In genomic region chr13:18998389-18998788, GRCh38 we compare ENCODE assay signal across 28 cellular contexts.
"Had no signal": no experiment of that assay in that cellular context is flagged by ENCODE, and none has a peak within 500 bp of the region (broad histone marks: within the 10 kb centered on the region; RNA-seq: fewer than 3 reads in every experiment).

No MANE protein-coding gene starts in this region.

- H3K4me1 Mint-ChIP-seq: activated CD8-positive, alpha-beta memory T cell treated with anti-CD3 and anti-CD28 coated beads, Interleukin-2, amount 10 ng/mL, durations not matched to agents 7 days and 5 days; immature natural killer cell; nephron progenitor cell had no signal

- H3K4me3 Mint-ChIP-seq: activated CD8-positive, alpha-beta memory T cell treated with anti-CD3 and anti-CD28 coated beads, Interleukin-2, amount 10 ng/mL, durations not matched to agents 7 days and 5 days; activated CD8-positive, alpha-beta T cell treated with anti-CD3 and anti-CD28 coated beads, Interleukin-2, amount 10 ng/mL, durations not matched to agents 7 days and 5 days; activated T-cell treated with anti-CD3 and anti-CD28 coated beads, Interleukin-2, amount 50 U/mL, for 72 hours; immature natural killer cell; nephron progenitor cell had no signal

- ATAC-seq: activated CD8-positive, alpha-beta memory T cell treated with anti-CD3 and anti-CD28 coated beads, Interleukin-2, amount 10 ng/mL, durations not matched to agents 7 days and 5 days; activated CD8-positive, alpha-beta T cell treated with anti-CD3 and anti-CD28 coated beads, Interleukin-2, amount 10 ng/mL, durations not matched to agents 7 days and 5 days; activated T-cell treated with anti-CD3 and anti-CD28 coated beads, Interleukin-2, amount 50 U/mL, for 72 hours; heart left ventricle; left colon; sciatic nerve had no signal

- H3K4me3 ChIP-seq: heart left ventricle, ovary, prostate gland, skin epidermis, thoracic aorta had no signal

- H3K9me3 ChIP-seq: neutrophil, ovary, prostate gland had no signal

- H3K36me3 Mint-ChIP-seq: activated CD8-positive, alpha-beta memory T cell treated with anti-CD3 and anti-CD28 coated beads, Interleukin-2, amount 10 ng/mL, durations not matched to agents 7 days and 5 days had no signal

- H3K36me3 ChIP-seq: heart left ventricle, neutrophil, ovary, prostate gland, thoracic aorta had no signal

- H3K27me3 ChIP-seq: neutrophil, ovary had no signal

- H3K4me1 ChIP-seq: prostate gland had no signal

- H3K27ac ChIP-seq: heart left ventricle, neutrophil, ovary, prostate gland, thoracic aorta had no signal

- H3K27me3 Mint-ChIP-seq: activated CD8-positive, alpha-beta memory T cell treated with anti-CD3 and anti-CD28 coated beads, Interleukin-2, amount 10 ng/mL, durations not matched to agents 7 days and 5 days had no signal

- H3K27ac Mint-ChIP-seq: activated CD8-positive, alpha-beta memory T cell treated with anti-CD3 and anti-CD28 coated beads, Interleukin-2, amount 10 ng/mL, durations not matched to agents 7 days and 5 days; activated CD8-positive, alpha-beta T cell treated with anti-CD3 and anti-CD28 coated beads, Interleukin-2, amount 10 ng/mL, durations not matched to agents 7 days and 5 days; immature natural killer cell; nephron progenitor cell had no signal

- DNase-seq: activated CD4-positive, alpha-beta T cell treated with anti-CD3 and anti-CD28 coated beads for 4 hours; activated CD4-positive, CD25-positive, alpha-beta regulatory T cell; activated CD8-positive, alpha-beta memory T cell treated with anti-CD3 and anti-CD28 coated beads, Interleukin-2, amount 10 ng/mL, durations not matched to agents 7 days and 5 days; activated CD8-positive, alpha-beta T cell treated with anti-CD3 and anti-CD28 coated beads, Interleukin-2, amount 10 ng/mL, durations not matched to agents 7 days and 5 days; activated gamma-delta T cell treated with Interleukin-2 at 50 U/mL for 16 hours; activated T-cell treated with anti-CD3 and anti-CD28 coated beads for 4 hours; activated T-cell treated with anti-CD3 and anti-CD28 coated beads, Interleukin-2, amount 50 U/mL, for 72 hours; amygdala; caudate nucleus; foreskin fibroblast; heart left ventricle; hypothalamus; immature natural killer cell; kidney; left colon; mammary epithelial cell; nephron progenitor cell; ovary; retina; stimulated activated CD4-positive, alpha-beta T cell treated with anti-CD3 and anti-CD28 coated beads, Interleukin-12 subunit alpha, Interleukin-12 subunit beta, amount 100 ng/mL, for 4 hours; stimulated activated CD4-positive, alpha-beta T cell treated with anti-CD3 and anti-CD28 coated beads, Interleukin-4, amount 100 ng/mL, for 4 hours; stimulated activated CD8-positive, alpha-beta memory T cell treated with anti-CD3 and anti-CD28 coated beads, Interleukin-4, amount 100 ng/mL, for 48 hours; T-helper 1 cell had no signal
